Comparison of ENCODE assay signal across 13 cellular contexts in the genomic region with DNA sequence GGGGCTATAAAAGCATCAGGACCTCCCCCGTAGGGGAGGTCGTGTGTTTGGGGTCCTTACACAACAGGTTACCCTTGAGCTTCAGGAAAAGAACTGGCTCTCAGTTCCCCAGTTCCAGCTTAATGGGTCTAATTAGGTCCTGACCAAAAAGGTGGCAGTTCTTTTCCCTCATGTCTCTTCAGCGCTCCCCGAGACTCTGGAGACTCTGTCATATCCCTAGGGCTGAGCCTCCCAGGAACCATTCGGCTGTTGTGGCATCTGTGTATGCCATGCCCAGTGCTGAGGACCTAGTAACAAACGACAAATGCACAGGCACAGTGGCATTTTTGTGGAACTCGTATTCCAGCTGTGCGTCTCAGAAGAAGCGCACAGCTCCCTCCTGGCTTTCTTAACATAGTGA. TPM values are rescaled to one million over a fixed set of nuclear protein-coding genes. Genes with fewer than 3 reads are reported as not detected.
A peak's percentile ranks its signal among the peaks of the same experiment; 100 is the strongest.
DNase-seq lines count a peak whose midpoint lies in the region; ATAC-seq and TF ChIP-seq lines count a peak whose summit lies in the region.
"Had no signal": no experiment of that assay in that cellular context is flagged by ENCODE, and none has a peak within 500 bp of the region (broad histone marks: within the 10 kb centered on the region; RNA-seq: fewer than 3 reads in every experiment).

No MANE protein-coding gene starts in this region.

- peaks cover 15 to 84% (median 26%) of the 10 kb centered on the region in 3 donors for H3K4me1 ChIP-seq in esophagus squamous epithelium
- peaks cover 0 to 57% (median 29%) of the 10 kb centered on the region in 4 donors for H3K4me1 ChIP-seq in stomach
- H3K4me1 ChIP-seq in right atrium auricular region, result peaks cover 0 to 10% of the 10 kb centered on the region in 2 donors

- no peaks in the 10 kb centered on the region for H3K9me3 ChIP-seq in esophagus squamous epithelium
- no peaks in the 10 kb centered on the region for H3K9me3 ChIP-seq in stomach
- H3K9me3 ChIP-seq in right atrium auricular region, result no peaks in the 10 kb centered on the region
- H3K9me3 ChIP-seq: gastroesophageal sphincter had no signal

- H3K27me3 ChIP-seq in esophagus squamous epithelium, result no peaks in the 10 kb centered on the region
- peaks cover 0 to 50% (median 0%) of the 10 kb centered on the region in 3 donors for H3K27me3 ChIP-seq in stomach
- peaks cover 0 to 5% of the 10 kb centered on the region in 2 donors for H3K27me3 ChIP-seq in right atrium auricular region

- TF ChIP-seq EP300 in stomach (IDR thresholded peaks at IDR 0.05), result no peak

- 78 to 83% methylated on average over 9 of the region's 9 CpGs for WGBS in esophagus squamous epithelium, 2 donors
- 86 to 94% (median 89%) methylated on average over 9 of the region's 9 CpGs for WGBS in stomach, 5 donors

- H3K27ac Mint-ChIP-seq in IgD-negative memory B cell, result peak overlapping the region in 1 of 3 donors; percentile 41
- H3K27ac Mint-ChIP-seq in activated CD4-positive, alpha-beta memory T cell treated with anti-CD3 and anti-CD28 coated beads, Interleukin-2, amount 10 ng/mL, durations not matched to agents 7 days and 5 days, result peak overlapping the region; percentile 97

- peak overlapping the region in 3 of 4 donors; percentile 8 to 67 (median 52) for H3K4me3 ChIP-seq in esophagus squamous epithelium
- peak overlapping the region in 3 of 4 donors; percentile 11 to 41 (median 35) for H3K4me3 ChIP-seq in stomach
- H3K4me3 ChIP-seq in right atrium auricular region, result no peak overlapping the region
- H3K4me3 ChIP-seq: gastroesophageal sphincter had no signal

- H3K27me3 Mint-ChIP-seq in IgD-negative memory B cell, result no peaks in the 10 kb centered on the region
- no peaks in the 10 kb centered on the region for H3K27me3 Mint-ChIP-seq in activated CD4-positive, alpha-beta memory T cell treated with anti-CD3 and anti-CD28 coated beads, Interleukin-2, amount 10 ng/mL, durations not matched to agents 7 days and 5 days

- TF ChIP-seq POLR2A in esophagus squamous epithelium (IDR thresholded peaks at IDR 0.05) (peak in 1 of 4 donors; percentile 16), stomach (IDR thresholded peaks at IDR 0.05) (no peak)

- H3K36me3 ChIP-seq in esophagus squamous epithelium (peaks cover 5 to 23% (median 6%) of the 10 kb centered on the region in 3 donors), stomach (peaks cover 0 to 21% (median 16%) of the 10 kb centered on the region in 4 donors), right atrium auricular region (no peaks in the 10 kb centered on the region)

- intact Hi-C loops in esophagus squamous epithelium (cut with DNase I) (no loop called here), stomach (cut with DNase I; ENCODE audit: low total_unique reads) (no loop called here)

- H3K4me1 Mint-ChIP-seq in IgD-negative memory B cell, result peaks cover 50 to 65% (median 55%) of the 10 kb centered on the region in 3 donors
- peaks cover 70% of the 10 kb centered on the region for H3K4me1 Mint-ChIP-seq in activated CD4-positive, alpha-beta memory T cell treated with anti-CD3 and anti-CD28 coated beads, Interleukin-2, amount 10 ng/mL, durations not matched to agents 7 days and 5 days

- H3K27ac ChIP-seq in esophagus squamous epithelium (peak overlapping the region; percentile 83 to 90 (median 90)), stomach (peak overlapping the region in 3 of 5 donors; percentile 23 to 93 (median 81)), right atrium auricular region (no peak overlapping the region)
- H3K27ac ChIP-seq: gastroesophageal sphincter had no signal

- H3K36me3 Mint-ChIP-seq in IgD-negative memory B cell, result peaks cover 21% of the 10 kb centered on the region
- peaks cover 98% of the 10 kb centered on the region for H3K36me3 Mint-ChIP-seq in activated CD4-positive, alpha-beta memory T cell treated with anti-CD3 and anti-CD28 coated beads, Interleukin-2, amount 10 ng/mL, durations not matched to agents 7 days and 5 days (ENCODE audit: low read depth)

- POLR2A ChIA-PET in activated CD4-positive, alpha-beta memory T cell treated with anti-CD3 and anti-CD28 coated beads, Interleukin-2, amount 10 ng/mL, durations not matched to agents 7 days and 5 days (lab: Charles Lee), result interaction anchor here (0.8 to 11.8 kb wide), 12 partner anchors 7 to 420 kb away, joined by 3 to 241 read pairs (median 88); a partner anchor contains a TSS

- ATAC-seq in GM21447 (IDR thresholded peaks at IDR 0.05; ENCODE audit: unreplicated experiment), result no peak
- ATAC-seq: gastroesophageal sphincter, Right ventricle myocardium inferior had no signal

- peak overlapping the region; percentile 12 to 98 (median 46) for H3K4me3 Mint-ChIP-seq in IgD-negative memory B cell
- H3K4me3 Mint-ChIP-seq in activated CD4-positive, alpha-beta memory T cell treated with anti-CD3 and anti-CD28 coated beads, Interleukin-2, amount 10 ng/mL, durations not matched to agents 7 days and 5 days, result peak overlapping the region; percentile 87
- H3K4me3 Mint-ChIP-seq: H9 had no signal

- no peak for DNase-seq in activated CD4-positive, alpha-beta memory T cell treated with anti-CD3 and anti-CD28 coated beads, Interleukin-2, amount 10 ng/mL, durations not matched to agents 7 days and 5 days
- DNase-seq in esophagus squamous epithelium (lab: John Stamatoyannopoulos, UW) (no peak), stomach (no peak), right atrium auricular region (ENCODE audit: low spot score) (no peak), cortex of kidney (lab: John Stamatoyannopoulos, UW) (no peak)
- DNase-seq: effector CD4-positive, alpha-beta T cell; H9; NCI-H187 treated with DMSO at 0.1 percent for 48 hours had no signal

- TF ChIP-seq CTCF in esophagus squamous epithelium (IDR thresholded peaks at IDR 0.05) (no peak), stomach (IDR thresholded peaks at IDR 0.05) (no peak), right atrium auricular region (IDR thresholded peaks at IDR 0.05) (no peak)

- no peaks in the 10 kb centered on the region for H3K9me3 Mint-ChIP-seq in IgD-negative memory B cell
- H3K9me3 Mint-ChIP-seq in activated CD4-positive, alpha-beta memory T cell treated with anti-CD3 and anti-CD28 coated beads, Interleukin-2, amount 10 ng/mL, durations not matched to agents 7 days and 5 days, result no peaks in the 10 kb centered on the region
- H3K9me3 Mint-ChIP-seq: H9 had no signal

- CTCF ChIA-PET in activated CD4-positive, alpha-beta memory T cell treated with anti-CD3 and anti-CD28 coated beads, Interleukin-2, amount 10 ng/mL, durations not matched to agents 7 days and 5 days (lab: Charles Lee), result interaction anchor here (0.9 to 2.7 kb wide), 4 partner anchors 119 to 126 kb away, joined by 3 to 13 read pairs (median 6); no protein-coding TSS in a partner anchor

RNA-seq across cellular contexts. Expression of a gene that starts 14.6 kb away (rescaled TPM):
- 11.0 TPM for polyA plus RNA-seq in IgD-negative memory B cell
- total RNA-seq in activated CD4-positive, alpha-beta memory T cell treated with anti-CD3 and anti-CD28 coated beads, Interleukin-2, amount 10 ng/mL, durations not matched to agents 7 days and 5 days, result 100 to 1,000 TPM; 112 to 115 TPM
- 10 to 100 TPM; 18.3 to 75.8 (median 35.4) TPM for total RNA-seq in esophagus squamous epithelium
- total RNA-seq in stomach, result 10 to 100 TPM in 2 of 5 donors, 1 to 10 TPM in 2, under 1 TPM in 1; under 0.01 to 22.7 (median 6.4) TPM
- polyA plus RNA-seq in stomach, result 1 to 10 TPM; 3.1 to 7.0 (median 3.6) TPM
- total RNA-seq in right atrium auricular region, result 1 to 10 TPM; 1.8 to 1.9 TPM
- total RNA-seq: G401 had no signal

Comparison
In these comparisons a context has a peak if more than half of its experiments do, and no peak if none do; other contexts are left out.
1. H3K27ac ChIP-seq: peak in esophagus squamous epithelium (4 of 4) and stomach (3 of 5); none in right atrium auricular region (0 of 2).
2. H3K4me3 ChIP-seq: peak in esophagus squamous epithelium (3 of 4) and stomach (3 of 4); none in right atrium auricular region (0 of 2).